Comparison of ENCODE assay signal across 1 cellular context in genomic region chr16:17368951-17369350, GRCh38.
TF ChIP-seq lines count a peak whose summit lies in the region.

No MANE protein-coding gene starts in this region.

TF ChIP-seq in GM23338, 12 proteins besides CTCF, POLR2A, EP300 and RAD21 (continued from another document):
- TF ChIP-seq ZNF331 (CRISPR knock-in tag; IDR thresholded peaks at IDR 0.05; ENCODE audit: low read depth) (no peak), STAT1 (IDR thresholded peaks at IDR 0.05; ENCODE audit: unreplicated experiment) (no peak), NANOG (IDR thresholded peaks at IDR 0.05; ENCODE audit: borderline replicate concordance) (no peak), JUNB (IDR thresholded peaks at IDR 0.05; ENCODE audit: unreplicated experiment) (no peak), ZNF114 (CRISPR knock-in tag; IDR thresholded peaks at IDR 0.05) (no peak), POLR2AphosphoS5 (IDR thresholded peaks at IDR 0.05; ENCODE audit: low read depth) (no peak), CREB1 (CRISPR knock-in tag; IDR thresholded peaks at IDR 0.05; ENCODE audit: low read depth) (no peak)
- TF ChIP-seq, protein P1, sequence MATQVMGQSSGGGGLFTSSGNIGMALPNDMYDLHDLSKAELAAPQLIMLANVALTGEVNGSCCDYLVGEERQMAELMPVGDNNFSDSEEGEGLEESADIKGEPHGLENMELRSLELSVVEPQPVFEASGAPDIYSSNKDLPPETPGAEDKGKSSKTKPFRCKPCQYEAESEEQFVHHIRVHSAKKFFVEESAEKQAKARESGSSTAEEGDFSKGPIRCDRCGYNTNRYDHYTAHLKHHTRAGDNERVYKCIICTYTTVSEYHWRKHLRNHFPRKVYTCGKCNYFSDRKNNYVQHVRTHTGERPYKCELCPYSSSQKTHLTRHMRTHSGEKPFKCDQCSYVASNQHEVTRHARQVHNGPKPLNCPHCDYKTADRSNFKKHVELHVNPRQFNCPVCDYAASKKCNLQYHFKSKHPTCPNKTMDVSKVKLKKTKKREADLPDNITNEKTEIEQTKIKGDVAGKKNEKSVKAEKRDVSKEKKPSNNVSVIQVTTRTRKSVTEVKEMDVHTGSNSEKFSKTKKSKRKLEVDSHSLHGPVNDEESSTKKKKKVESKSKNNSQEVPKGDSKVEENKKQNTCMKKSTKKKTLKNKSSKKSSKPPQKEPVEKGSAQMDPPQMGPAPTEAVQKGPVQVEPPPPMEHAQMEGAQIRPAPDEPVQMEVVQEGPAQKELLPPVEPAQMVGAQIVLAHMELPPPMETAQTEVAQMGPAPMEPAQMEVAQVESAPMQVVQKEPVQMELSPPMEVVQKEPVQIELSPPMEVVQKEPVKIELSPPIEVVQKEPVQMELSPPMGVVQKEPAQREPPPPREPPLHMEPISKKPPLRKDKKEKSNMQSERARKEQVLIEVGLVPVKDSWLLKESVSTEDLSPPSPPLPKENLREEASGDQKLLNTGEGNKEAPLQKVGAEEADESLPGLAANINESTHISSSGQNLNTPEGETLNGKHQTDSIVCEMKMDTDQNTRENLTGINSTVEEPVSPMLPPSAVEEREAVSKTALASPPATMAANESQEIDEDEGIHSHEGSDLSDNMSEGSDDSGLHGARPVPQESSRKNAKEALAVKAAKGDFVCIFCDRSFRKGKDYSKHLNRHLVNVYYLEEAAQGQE (IDR thresholded peaks at IDR 0.05; ENCODE audit: unreplicated experiment) = no peak
TF ChIP-seq in GM23338: peak in this region for 0.
